Comparison of ENCODE assay signal across 20 cellular contexts in the genomic region with DNA sequence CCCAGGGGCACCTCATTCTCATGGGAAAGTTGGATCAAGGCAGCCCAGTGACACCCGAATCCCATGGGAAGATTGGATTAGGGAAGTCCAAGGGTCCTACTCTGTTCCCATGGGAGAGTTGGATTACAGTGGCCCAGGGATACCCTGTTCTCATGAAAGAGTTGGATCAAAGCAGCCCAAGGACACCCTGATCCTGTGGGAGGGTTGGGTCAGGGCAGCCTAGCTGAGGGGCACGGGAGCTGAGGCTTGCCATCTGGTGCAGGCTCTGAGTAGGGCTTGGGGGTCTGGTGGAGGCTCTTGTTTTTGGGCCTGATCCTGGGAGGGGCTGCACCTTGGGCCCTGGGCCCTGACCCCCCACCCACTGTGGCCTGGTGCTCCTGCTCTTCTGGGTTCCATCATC.
"Had no signal": no experiment of that assay in that cellular context is flagged by ENCODE, and none has a peak within 500 bp of the region (broad histone marks: within the 10 kb centered on the region; RNA-seq: fewer than 3 reads in every experiment).

No MANE protein-coding gene starts in this region.

- H3K27me3 Mint-ChIP-seq: brain had no signal

- DNase-seq: activated CD4-positive, alpha-beta T cell treated with anti-CD3 and anti-CD28 coated beads for 4 hours; activated effector memory CD4-positive, alpha-beta T cell treated with anti-CD3 and anti-CD28 coated beads, Interleukin-2, amount 50 U/mL, for 16 hours; activated naive CD4-positive, alpha-beta T cell treated with anti-CD3 and anti-CD28 coated beads for 36 hours; activated T-cell treated with anti-CD3 and anti-CD28 coated beads, Interleukin-2, amount 50 U/mL, for 24 hours; amygdala; KG1; NCI-H1092; NCI-H1417; NCI-H1930; NCI-H2171 treated with DMSO at 0.1 percent for 48 hours; NCI-H226; NCI-H526; NCI-H82; T-helper 1 cell; WERI-Rb-1 had no signal

- H3K27ac ChIP-seq: SK-N-MC, WERI-Rb-1 had no signal

- H3K4me1 Mint-ChIP-seq: IgD-negative memory B cell had no signal

- H3K36me3 ChIP-seq: WERI-Rb-1 had no signal

- H3K9me3 Mint-ChIP-seq: activated naive CD4-positive, alpha-beta T cell treated with anti-CD3 and anti-CD28 coated beads for 36 hours; activated T-cell treated with anti-CD3 and anti-CD28 coated beads, Interleukin-2, amount 50 U/mL, for 24 hours; activated T-helper 1 cell treated with anti-CD3 and anti-CD28 coated beads, Interleukin-12 subunit alpha, Interleukin-12 subunit beta, Interleukin-2, Interleukin-4 antibody, amounts not matched to agents 30 ng/mL and 10 ng/mL and 1 ng/mL, durations not matched to agents 14 hours and 24 hours and 36 hours had no signal

- H3K27ac Mint-ChIP-seq: activated naive CD4-positive, alpha-beta T cell treated with anti-CD3 and anti-CD28 coated beads for 36 hours; activated naive CD8-positive, alpha-beta T cell; activated T-cell treated with anti-CD3 and anti-CD28 coated beads, Interleukin-2, amount 50 U/mL, for 24 hours; activated T-helper 1 cell treated with anti-CD3 and anti-CD28 coated beads, Interleukin-12 subunit alpha, Interleukin-12 subunit beta, Interleukin-2, Interleukin-4 antibody, amounts not matched to agents 30 ng/mL and 10 ng/mL and 1 ng/mL, durations not matched to agents 14 hours and 24 hours and 36 hours; brain; IgD-negative memory B cell had no signal

- H3K4me3 ChIP-seq: SK-N-MC had no signal

- H3K4me3 Mint-ChIP-seq: activated naive CD4-positive, alpha-beta T cell treated with anti-CD3 and anti-CD28 coated beads for 36 hours; activated naive CD8-positive, alpha-beta T cell; activated T-cell treated with anti-CD3 and anti-CD28 coated beads, Interleukin-2, amount 50 U/mL, for 24 hours; activated T-helper 1 cell treated with anti-CD3 and anti-CD28 coated beads, Interleukin-12 subunit alpha, Interleukin-12 subunit beta, Interleukin-2, Interleukin-4 antibody, amounts not matched to agents 30 ng/mL and 10 ng/mL and 1 ng/mL, durations not matched to agents 14 hours and 24 hours and 36 hours; brain; IgD-negative memory B cell had no signal

- H3K36me3 Mint-ChIP-seq: activated naive CD8-positive, alpha-beta T cell; brain; IgD-negative memory B cell had no signal
